In genomic region chr11:129115652-129116585, GRCh38 we compare ENCODE assay signal across 16 cellular contexts.
DNase-seq lines count a peak whose midpoint lies in the region; ATAC-seq and TF ChIP-seq lines count a peak whose summit lies in the region.
"Had no signal": no experiment of that assay in that cellular context is flagged by ENCODE, and none has a peak within 500 bp of the region (broad histone marks: within the 10 kb centered on the region; RNA-seq: fewer than 3 reads in every experiment).

No MANE protein-coding gene starts in this region.

- H3K4me3 Mint-ChIP-seq in stimulated activated naive CD8-positive, alpha-beta T cell treated with anti-CD3 and anti-CD28 coated beads, Interleukin-15, amount 100 ng/mL, for 72 hours: no peak overlapping the region
- H3K4me3 Mint-ChIP-seq: activated CD8-positive, alpha-beta T cell treated with anti-CD3 and anti-CD28 coated beads for 36 hours; T-helper 1 cell treated with Interleukin-12 subunit alpha and Interleukin-12 subunit beta and Interleukin-4 antibody, amounts not matched to agents 30 μg/mL and 1 μg/mL, for 36 hours; type B pancreatic cell had no signal

- H3K9me3 Mint-ChIP-seq in stimulated activated naive CD8-positive, alpha-beta T cell treated with anti-CD3 and anti-CD28 coated beads, Interleukin-15, amount 100 ng/mL, for 72 hours: no peaks in the 10 kb centered on the region
- H3K9me3 Mint-ChIP-seq: activated CD8-positive, alpha-beta T cell treated with anti-CD3 and anti-CD28 coated beads for 36 hours; T-helper 1 cell treated with Interleukin-12 subunit alpha and Interleukin-12 subunit beta and Interleukin-4 antibody, amounts not matched to agents 30 μg/mL and 1 μg/mL, for 36 hours; type B pancreatic cell had no signal

- H3K27me3 Mint-ChIP-seq in stimulated activated naive CD8-positive, alpha-beta T cell treated with anti-CD3 and anti-CD28 coated beads, Interleukin-15, amount 100 ng/mL, for 72 hours: no peaks in the 10 kb centered on the region
- H3K27me3 Mint-ChIP-seq: activated CD8-positive, alpha-beta T cell treated with anti-CD3 and anti-CD28 coated beads for 36 hours; type B pancreatic cell had no signal

- in situ Hi-C loops in astrocyte of the cerebellum (cut with HindIII; ENCODE audit: low sequenced_read_pairs): loop anchor here (25.0 kb wide), 1 partner anchor 171 kb away; no protein-coding TSS in a partner anchor

- peak overlapping the region in 1 of 2 donors; percentile 49 for H3K27ac Mint-ChIP-seq in stimulated activated naive CD8-positive, alpha-beta T cell treated with anti-CD3 and anti-CD28 coated beads, Interleukin-15, amount 100 ng/mL, for 72 hours
- H3K27ac Mint-ChIP-seq: activated CD8-positive, alpha-beta T cell treated with anti-CD3 and anti-CD28 coated beads for 36 hours; T-helper 1 cell treated with Interleukin-12 subunit alpha and Interleukin-12 subunit beta and Interleukin-4 antibody, amounts not matched to agents 30 μg/mL and 1 μg/mL, for 36 hours; type B pancreatic cell had no signal

- no peaks in the 10 kb centered on the region for H3K4me1 Mint-ChIP-seq in stimulated activated naive CD8-positive, alpha-beta T cell treated with anti-CD3 and anti-CD28 coated beads, Interleukin-15, amount 100 ng/mL, for 72 hours

- no peak overlapping the region for H3K4me3 ChIP-seq in astrocyte of the cerebellum (ENCODE audit: low read depth, low read length)
- H3K4me3 ChIP-seq: esophagus muscularis mucosa, left lung, ovary had no signal

- no peak for TF ChIP-seq CTCF in astrocyte of the cerebellum (IDR thresholded peaks at IDR 0.05; ENCODE audit: low read depth, low read length, missing control alignments)

- DNase-seq in stimulated activated naive CD8-positive, alpha-beta T cell treated with anti-CD3 and anti-CD28 coated beads, Interleukin-15, amount 100 ng/mL, for 72 hours: no peak
- DNase-seq in stimulated activated naive CD8-positive, alpha-beta T cell treated with anti-CD3 and anti-CD28 coated beads, Interleukin-15, Interleukin-2, amounts not matched to agents 100 U/mL and 50 U/mL, for 24 hours: no peak
- DNase-seq in astrocyte of the cerebellum (ENCODE audit: low read depth) (peak; percentile 15), iris pigment epithelial cell (ENCODE audit: low read depth) (peak; percentile 68), NCI-H2107 treated with DMSO at 0.1 percent for 48 hours (lab: John Stamatoyannopoulos, UW; ENCODE audit: unreplicated experiment) (no peak), D341Med (ENCODE audit: low spot score) (no peak)
- no peak for DNase-seq in activated effector memory CD4-positive, alpha-beta T cell treated with Interleukin-2 at 50 U/mL for 16 hours
- DNase-seq: activated CD8-positive, alpha-beta T cell treated with anti-CD3 and anti-CD28 coated beads for 36 hours; left lung; NCI-H1048; NCI-H748 treated with DMSO at 0.1 percent for 48 hours; ovary had no signal

- peak; percentile 74 for ATAC-seq in stimulated activated naive CD8-positive, alpha-beta T cell treated with anti-CD3 and anti-CD28 coated beads, Interleukin-15, amount 100 ng/mL, for 72 hours
- ATAC-seq in stimulated activated naive CD8-positive, alpha-beta T cell treated with anti-CD3 and anti-CD28 coated beads, Interleukin-15, Interleukin-2, amounts not matched to agents 100 U/mL and 50 U/mL, for 24 hours: no peak
- ATAC-seq in HG03095 (IDR thresholded peaks at IDR 0.05; ENCODE audit: unreplicated experiment): no peak
- ATAC-seq: activated CD8-positive, alpha-beta T cell treated with anti-CD3 and anti-CD28 coated beads for 36 hours; left lung had no signal

Comparison
In these comparisons a context has a peak if more than half of its experiments do, and no peak if none do; other contexts are left out.
1. DNase-seq: peak in astrocyte of the cerebellum (single experiment) and iris pigment epithelial cell (single experiment); none in stimulated activated naive CD8-positive, alpha-beta T cell treated with anti-CD3 and anti-CD28 coated beads, Interleukin-15, amount 100 ng/mL, for 72 hours (0 of 2), stimulated activated naive CD8-positive, alpha-beta T cell treated with anti-CD3 and anti-CD28 coated beads, Interleukin-15, Interleukin-2, amounts not matched to agents 100 U/mL and 50 U/mL, for 24 hours (single experiment), NCI-H2107 treated with DMSO at 0.1 percent for 48 hours (single experiment), activated effector memory CD4-positive, alpha-beta T cell treated with Interleukin-2 at 50 U/mL for 16 hours (single experiment) and D341Med (single experiment).